25 cellular contexts compared by ENCODE assay signal in genomic region chr19:16204005-16204294, GRCh38. TPM values are rescaled to one million over a fixed set of nuclear protein-coding genes. Genes with fewer than 3 reads are reported as not detected.
"Had no signal": no experiment of that assay in that cellular context is flagged by ENCODE, and none has a peak within 500 bp of the region (broad histone marks: within the 10 kb centered on the region; RNA-seq: fewer than 3 reads in every experiment).

No MANE protein-coding gene starts in this region.

- H3K9me3 ChIP-seq: adrenal gland, breast epithelium, esophagus squamous epithelium, heart right ventricle, left ventricle myocardium inferior, prostate gland, right atrium auricular region, testis had no signal

- H3K4me1 ChIP-seq: neural progenitor cell had no signal

- H3K4me3 ChIP-seq: adrenal gland, breast epithelium, esophagus squamous epithelium, heart right ventricle, left ventricle myocardium inferior, neural progenitor cell, prostate gland, right atrium auricular region, testis had no signal

- H3K9me3 Mint-ChIP-seq: activated T-helper 1 cell treated with anti-CD3 and anti-CD28 coated beads, Interleukin-12 subunit alpha, Interleukin-12 subunit beta, Interleukin-2, Interleukin-4 antibody, amounts not matched to agents 30 ng/mL and 10 ng/mL and 1 ng/mL, durations not matched to agents 14 hours and 24 hours and 36 hours; neural progenitor cell; type B pancreatic cell had no signal

- DNase-seq: activated CD4-positive, alpha-beta T cell treated with anti-CD3 and anti-CD28 coated beads, Interleukin-2, amount 50 U/mL, for 1 hour; activated gamma-delta T cell treated with Interleukin-2 at 50 U/mL for 16 hours; activated T-cell treated with anti-CD3 and anti-CD28 coated beads for 4 hours; adrenal gland; effector CD4-positive, alpha-beta T cell; esophagus squamous epithelium; heart right ventricle; left ventricle myocardium inferior; small intestine; stimulated activated CD4-positive, alpha-beta T cell treated with anti-CD3 and anti-CD28 coated beads, Interleukin-15, amount 100 ng/mL, for 24 hours; stimulated activated CD4-positive, alpha-beta T cell treated with anti-CD3 and anti-CD28 coated beads, Interleukin-2, amount 100 ng/mL, for 48 hours; T-helper 1 cell; T-helper 9 cell; testis had no signal

- H3K27ac ChIP-seq: adrenal gland, breast epithelium, esophagus squamous epithelium, heart right ventricle, left ventricle myocardium inferior, neural progenitor cell, prostate gland, right atrium auricular region, testis had no signal

- H3K27me3 Mint-ChIP-seq: type B pancreatic cell had no signal

- H3K4me3 Mint-ChIP-seq: activated T-helper 1 cell treated with anti-CD3 and anti-CD28 coated beads, Interleukin-12 subunit alpha, Interleukin-12 subunit beta, Interleukin-2, Interleukin-4 antibody, amounts not matched to agents 30 ng/mL and 10 ng/mL and 1 ng/mL, durations not matched to agents 14 hours and 24 hours and 36 hours; neural progenitor cell; type B pancreatic cell had no signal

- H3K27ac Mint-ChIP-seq: activated T-helper 1 cell treated with anti-CD3 and anti-CD28 coated beads, Interleukin-12 subunit alpha, Interleukin-12 subunit beta, Interleukin-2, Interleukin-4 antibody, amounts not matched to agents 30 ng/mL and 10 ng/mL and 1 ng/mL, durations not matched to agents 14 hours and 24 hours and 36 hours; neural progenitor cell; type B pancreatic cell had no signal

- H3K27me3 ChIP-seq: adrenal gland, breast epithelium, esophagus squamous epithelium, heart right ventricle, neural progenitor cell, right atrium auricular region, testis had no signal

RNA-seq across cellular contexts. Expression of gene CIB3, which starts 30.6 kb away (rescaled TPM):
- total RNA-seq: activated T-helper 1 cell treated with anti-CD3 and anti-CD28 coated beads, Interleukin-12 subunit alpha, Interleukin-12 subunit beta, Interleukin-2, Interleukin-4 antibody, amounts not matched to agents 30 ng/mL and 10 ng/mL and 1 ng/mL, durations not matched to agents 14 hours and 24 hours and 36 hours; adrenal gland; astrocyte; endothelial cell of umbilical vein; esophagus squamous epithelium; heart right ventricle; kidney epithelial cell; left ventricle myocardium inferior; mononuclear cell; osteocyte; prostate gland; right atrium auricular region; testis had no signal
- polyA plus RNA-seq: adrenal gland, endothelial cell of umbilical vein, heart right ventricle, small intestine had no signal
